16 cellular contexts compared by ENCODE assay signal in genomic region chr6:20906938-20907337, GRCh38.
DNase-seq lines count a peak whose midpoint lies in the region; ATAC-seq and TF ChIP-seq lines count a peak whose summit lies in the region.
"Had no signal": no experiment of that assay in that cellular context is flagged by ENCODE, and none has a peak within 500 bp of the region (broad histone marks: within the 10 kb centered on the region; RNA-seq: fewer than 3 reads in every experiment).

No MANE protein-coding gene starts in this region.

- peak; percentile 57 for DNase-seq in AG09309 (ENCODE audit: low read depth)
- peak; percentile 78 for DNase-seq in LHCN-M2 (ENCODE audit: low read depth)
- peak; percentile 92 for DNase-seq in amniotic epithelial cell (ENCODE audit: low read depth)
- DNase-seq in fibroblast of the conjunctiva (ENCODE audit: low read depth): peak; percentile 90
- DNase-seq in NCI-H2196 treated with DMSO at 0.1 percent for 48 hours (lab: John Stamatoyannopoulos, UW; ENCODE audit: unreplicated experiment): no peak
- no peak for DNase-seq in GM10266 (ENCODE audit: extremely low spot score)
- DNase-seq in COR-L47 (lab: John Stamatoyannopoulos, UW): no peak
- DNase-seq: activated naive CD4-positive, alpha-beta T cell treated with Interleukin-2 at 50 U/mL for 16 hours; BE2C; central memory CD4-positive, alpha-beta T cell; DMS79 treated with DMSO at 0.1 percent for 48 hours; left cardiac atrium; NCI-H1105; NCI-H345 had no signal

- no peak overlapping the region for H3K4me3 ChIP-seq in AG09309 (ENCODE audit: control insufficient read depth, low read depth, low read length)
- H3K4me3 ChIP-seq: GM12878 had no signal

- no peak for ATAC-seq in GM21576 (IDR thresholded peaks at IDR 0.05; ENCODE audit: unreplicated experiment)
- ATAC-seq: GM12878 had no signal

- TF ChIP-seq CTCF in AG09309 (IDR thresholded peaks at IDR 0.05; ENCODE audit: control insufficient read depth, insufficient read depth, low read depth, low read length, missing control alignments) (no peak), GM10266 (IDR thresholded peaks at IDR 0.05; ENCODE audit: control insufficient read depth, insufficient read depth, low read depth, missing control alignments) (no peak)

Comparison
In these comparisons a context has a peak if more than half of its experiments do, and no peak if none do; other contexts are left out.
1. DNase-seq: peak in AG09309 (single experiment), LHCN-M2 (single experiment), amniotic epithelial cell (single experiment) and fibroblast of the conjunctiva (single experiment); none in NCI-H2196 treated with DMSO at 0.1 percent for 48 hours (single experiment), GM10266 (single experiment) and COR-L47 (single experiment).